Comparison of ENCODE assay signal across 15 cellular contexts in genomic region chr5:151660616-151661015, GRCh38. TPM values are rescaled to one million over a fixed set of nuclear protein-coding genes. Genes with fewer than 3 reads are reported as not detected.
A peak's percentile ranks its signal among the peaks of the same experiment; 100 is the strongest.
DNase-seq lines count a peak whose midpoint lies in the region; ATAC-seq, FAIRE-seq and TF ChIP-seq lines count a peak whose summit lies in the region.
"Had no signal": no experiment of that assay in that cellular context is flagged by ENCODE, and none has a peak within 500 bp of the region (broad histone marks: within the 10 kb centered on the region; RNA-seq: fewer than 3 reads in every experiment).

No MANE protein-coding gene starts in this region.

- BruUV-seq in PC-9 (replicated peaks; lab: Mats Ljungman, UMichigan): no TSS peak

- no peak for ATAC-seq in HG02938 (IDR thresholded peaks at IDR 0.05; ENCODE audit: unreplicated experiment)
- ATAC-seq: activated CD8-positive, alpha-beta T cell treated with anti-CD3 and anti-CD28 coated beads for 36 hours; GM23338 had no signal

- H3K4me3 ChIP-seq in ascending aorta (no peak overlapping the region), foreskin fibroblast (ENCODE audit: low read depth in 1 of 2, low read length in 2 of 2) (no peak overlapping the region), smooth muscle cell (no peak overlapping the region), PC-9 (no peak overlapping the region)
- H3K4me3 ChIP-seq: dorsolateral prefrontal cortex, GM23338 had no signal

- H3K9me2 ChIP-seq in PC-9 (ENCODE audit: insufficient read depth): no peaks in the 10 kb centered on the region

- intact Hi-C loops in ascending aorta (cut with DNase I): loop anchor here (5.0 to 10.0 kb wide), 2 partner anchors 37 to 624 kb away; no protein-coding TSS in a partner anchor
- intact Hi-C loops in PC-9 (cut with micrococcal nuclease; ENCODE audit: unreplicated experiment): no loop called here

- no peak overlapping the region for H3K9ac ChIP-seq in smooth muscle cell (ENCODE audit: low read depth)

- CTCF ChIA-PET in PC-9 (lab: Charles Lee): interaction anchor here (0.6 kb wide), 2 partner anchors 42 to 488 kb away, joined by 5 to 6 read pairs; no protein-coding TSS in a partner anchor

- 16% methylated on average over 5 of the region's 5 CpGs for WGBS in smooth muscle cell (ENCODE audit: low lambda C conversion rate)

- peaks cover 47% of the 10 kb centered on the region for H3F3A ChIP-seq in smooth muscle cell (ENCODE audit: low read depth)
- no peaks in the 10 kb centered on the region for H3F3A ChIP-seq in PC-9 (ENCODE audit: insufficient read depth, low read depth)

- DNase-seq in H54 (ENCODE audit: insufficient read length, low spot score): peak; percentile 35
- no peak for DNase-seq in ascending aorta (ENCODE audit: low spot score in 2 of 2)
- DNase-seq in foreskin fibroblast: peak; percentile 80 to 83
- DNase-seq in smooth muscle cell (lab: John Stamatoyannopoulos, UW; ENCODE audit: unreplicated experiment): no peak
- DNase-seq in PC-9: no peak
- no peak for DNase-seq in NCI-H1694 treated with DMSO at 0.1 percent for 48 hours (lab: John Stamatoyannopoulos, UW)
- no peak for DNase-seq in stimulated activated CD4-positive, alpha-beta T cell treated with anti-CD3 and anti-CD28 coated beads, Interleukin-4, amount 100 ng/mL, for 4 hours
- DNase-seq: activated CD8-positive, alpha-beta T cell treated with anti-CD3 and anti-CD28 coated beads for 36 hours; activated naive CD4-positive, alpha-beta T cell treated with anti-CD3 and anti-CD28 coated beads for 36 hours; dorsolateral prefrontal cortex; NCI-H2107; stimulated activated CD4-positive, alpha-beta T cell treated with anti-CD3 and anti-CD28 coated beads, Interleukin-12 subunit alpha, Interleukin-12 subunit beta, amount 100 ng/mL, for 4 hours; T-helper 2 cell had no signal

- peak overlapping the region; percentile 72 to 93 for H3K27ac ChIP-seq in ascending aorta
- peak overlapping the region; percentile 99 for H3K27ac ChIP-seq in smooth muscle cell (ENCODE audit: low read depth)
- H3K27ac ChIP-seq in PC-9: no peak overlapping the region

- H4K20me1 ChIP-seq in smooth muscle cell (ENCODE audit: low read depth) (peaks cover 50% of the 10 kb centered on the region), PC-9 (ENCODE audit: insufficient read depth) (no peaks in the 10 kb centered on the region)

- H3K4me1 ChIP-seq in ascending aorta: peaks cover 19 to 34% of the 10 kb centered on the region in 2 donors
- H3K4me1 ChIP-seq in smooth muscle cell (ENCODE audit: low read depth): no peaks in the 10 kb centered on the region
- H3K4me1 ChIP-seq in PC-9 (replicated peaks; ENCODE audit: insufficient read depth): no peaks in the 10 kb centered on the region

- H3K79me2 ChIP-seq in smooth muscle cell (ENCODE audit: low read depth) (peaks cover 2% of the 10 kb centered on the region), PC-9 (ENCODE audit: low read depth) (no peaks in the 10 kb centered on the region)

- no peak for TF ChIP-seq POLR2A in H54 (IDR thresholded peaks at IDR 0.05; ENCODE audit: low read depth, low read length)

- H2AFZ ChIP-seq in smooth muscle cell (ENCODE audit: low read depth) (no peak overlapping the region), PC-9 (no peak overlapping the region)
- H2AFZ ChIP-seq: GM23338 had no signal

- POLR2A ChIA-PET in PC-9 (lab: Charles Lee; ENCODE audit: unreplicated experiment): no interaction called here

- H3K27me3 ChIP-seq in ascending aorta (no peaks in the 10 kb centered on the region), smooth muscle cell (ENCODE audit: low read depth) (no peaks in the 10 kb centered on the region), PC-9 (ENCODE audit: insufficient read depth, low read depth) (no peaks in the 10 kb centered on the region)
- H3K27me3 ChIP-seq: dorsolateral prefrontal cortex had no signal

- no peak for TF ChIP-seq CTCF in ascending aorta (IDR thresholded peaks at IDR 0.05)
- no peak for TF ChIP-seq CTCF in foreskin fibroblast (IDR thresholded peaks at IDR 0.05; ENCODE audit: low read depth, low read length)
- TF ChIP-seq CTCF in smooth muscle cell (IDR thresholded peaks at IDR 0.05; ENCODE audit: borderline replicate concordance, insufficient read depth, poor library complexity, severe bottlenecking): no peak
- no peak for TF ChIP-seq CTCF in PC-9 (conservative IDR thresholded peaks at IDR 0.05)

- no peak for FAIRE-seq in H54 (lab: Jason Lieb, UNC)

- H3K9me3 ChIP-seq in ascending aorta: no peaks in the 10 kb centered on the region
- H3K9me3 ChIP-seq in smooth muscle cell (replicated peaks; ENCODE audit: low read depth): no peaks in the 10 kb centered on the region
- H3K9me3 ChIP-seq in PC-9 (ENCODE audit: insufficient read depth, low read depth): no peaks in the 10 kb centered on the region

- H3K36me3 ChIP-seq in ascending aorta (peaks cover 39% of the 10 kb centered on the region in 2 donors), smooth muscle cell (ENCODE audit: low read depth) (peaks cover 11% of the 10 kb centered on the region), PC-9 (ENCODE audit: low read depth) (no peaks in the 10 kb centered on the region)

- H3K4me2 ChIP-seq in smooth muscle cell (peak overlapping the region; percentile 16), PC-9 (no peak overlapping the region)
- H3K4me2 ChIP-seq: GM23338 had no signal

RNA-seq across cellular contexts. Expression of gene SPARC, which starts 26.1 kb away (rescaled TPM):
- total RNA-seq in ascending aorta: 935 TPM
- 7,113 and 8,137 TPM in 2 replicates for total RNA-seq in smooth muscle cell
- polyA plus RNA-seq in smooth muscle cell: 13,534 and 19,518 TPM in 2 replicates
- 68.7 and 84.1 TPM in 2 replicates for total RNA-seq in PC-9 (2021)
- total RNA-seq: activated CD8-positive, alpha-beta T cell treated with anti-CD3 and anti-CD28 coated beads for 36 hours had no signal

Comparison
In these comparisons a context has a peak if more than half of its experiments do, and no peak if none do; other contexts are left out.
1. DNase-seq: peak in H54 (single experiment) and foreskin fibroblast (2 of 2); none in ascending aorta (0 of 2), smooth muscle cell (single experiment), PC-9 (0 of 2), NCI-H1694 treated with DMSO at 0.1 percent for 48 hours (single experiment) and stimulated activated CD4-positive, alpha-beta T cell treated with anti-CD3 and anti-CD28 coated beads, Interleukin-4, amount 100 ng/mL, for 4 hours (0 of 2).
2. RNA of gene SPARC, which starts 26.1 kb away (total RNA-seq): 7,113 to 8,137 TPM in smooth muscle cell and 935 TPM in ascending aorta (single experiment); 68.7 to 84.1 TPM in PC-9; every median in the first group is over 10 times any median in the second.